28 cellular contexts compared by ENCODE assay signal in genomic region chrX:13518126-13518525, GRCh38. TPM values are rescaled to one million over a fixed set of nuclear protein-coding genes. Genes with fewer than 3 reads are reported as not detected.
"Had no signal": no experiment of that assay in that cellular context is flagged by ENCODE, and none has a peak within 500 bp of the region (broad histone marks: within the 10 kb centered on the region; RNA-seq: fewer than 3 reads in every experiment).

No MANE protein-coding gene starts in this region.

- ATAC-seq: activated CD4-positive, CD25-positive, alpha-beta regulatory T cell treated with anti-CD3 and anti-CD28 coated beads, Interleukin-2, amount 50 U/mL, for 24 hours; gastroesophageal sphincter; left cardiac atrium; natural killer cell; psoas muscle had no signal

- H3K4me1 ChIP-seq: breast epithelium, gastroesophageal sphincter, neural progenitor cell, parathyroid adenoma, psoas muscle, right atrium auricular region, testis, transverse colon had no signal

- H3K4me2 ChIP-seq: hepatocyte, neural progenitor cell had no signal

- H3K9ac ChIP-seq: neural progenitor cell, parathyroid adenoma had no signal

- H3K27me3 ChIP-seq: gastroesophageal sphincter, hepatocyte, neural progenitor cell, right atrium auricular region, testis, transverse colon had no signal

- H3K27ac ChIP-seq: breast epithelium, gastroesophageal sphincter, hepatocyte, neural progenitor cell, parathyroid adenoma, psoas muscle, right atrium auricular region, testis, transverse colon, WERI-Rb-1 had no signal

- H3K4me3 ChIP-seq: breast epithelium, gastroesophageal sphincter, hepatocyte, neural progenitor cell, psoas muscle, right atrium auricular region, testis, transverse colon had no signal

- H3K9me3 ChIP-seq: breast epithelium, gastroesophageal sphincter, psoas muscle, right atrium auricular region, testis, transverse colon had no signal

- H3K36me3 ChIP-seq: breast epithelium, gastroesophageal sphincter, neural progenitor cell, right atrium auricular region, transverse colon, WERI-Rb-1 had no signal

- H2AFZ ChIP-seq: hepatocyte, neural progenitor cell, parathyroid adenoma had no signal

- H3K79me2 ChIP-seq: hepatocyte, parathyroid adenoma had no signal

- DNase-seq: activated CD4-positive, alpha-beta memory T cell treated with anti-CD3 and anti-CD28 coated beads for 36 hours; activated CD4-positive, alpha-beta T cell treated with anti-CD3 and anti-CD28 coated beads for 48 hours; activated CD8-positive, alpha-beta memory T cell treated with anti-CD3 and anti-CD28 coated beads, Interleukin-2, amount 50 U/mL, for 4 hours; activated gamma-delta T cell treated with Interleukin-2 at 50 U/mL for 16 hours; activated naive CD4-positive, alpha-beta T cell treated with anti-CD3 and anti-CD28 coated beads, Interleukin-2, amount 50 U/mL, for 16 hours; activated T-cell treated with anti-CD3 and anti-CD28 coated beads, Interleukin-2, amount 50 U/mL, for 1 hour; amygdala; endodermal cell; left cardiac atrium; natural killer cell; occipital lobe; psoas muscle; stimulated activated CD4-positive, alpha-beta T cell treated with anti-CD3 and anti-CD28 coated beads, Interleukin-15, amount 100 ng/mL, for 24 hours; stimulated activated CD4-positive, alpha-beta T cell treated with anti-CD3 and anti-CD28 coated beads, Interleukin-2, amount 100 ng/mL, for 24 hours; stimulated activated naive CD4-positive, alpha-beta T cell treated with Interleukin-2 at 50 U/mL for 16 hours; SW 1271; T-helper 9 cell; testis; transverse colon; WERI-Rb-1 had no signal

RNA-seq across cellular contexts. Expression of gene EGFL6, which starts 51.3 kb away (rescaled TPM):
- total RNA-seq: endodermal cell, mononuclear cell, natural killer cell, right atrium auricular region, transverse colon had no signal
- polyA plus RNA-seq: psoas muscle had no signal
